Comparison of ENCODE assay signal across 17 cellular contexts in the genomic region with DNA sequence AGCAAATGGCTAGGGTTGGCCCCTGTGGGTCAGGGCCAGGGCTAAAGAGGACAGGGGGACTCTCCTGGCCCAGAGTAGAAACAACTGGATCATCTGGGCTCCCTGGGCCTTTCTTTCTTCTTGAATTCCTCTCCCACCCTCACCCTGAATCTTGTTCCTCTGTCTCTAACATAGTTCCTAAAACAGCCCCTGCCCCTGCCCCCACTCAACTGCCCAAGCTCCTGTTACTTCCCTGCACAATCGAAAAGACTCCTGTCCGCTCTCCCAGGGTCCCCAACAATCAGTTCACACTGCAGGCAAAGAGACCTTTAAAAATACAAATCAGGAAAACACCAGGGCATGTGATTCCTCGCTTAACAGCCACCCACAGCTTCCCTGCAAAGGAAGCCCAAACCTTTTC. TPM values are rescaled to one million over a fixed set of nuclear protein-coding genes. Genes with fewer than 3 reads are reported as not detected.
A peak's percentile ranks its signal among the peaks of the same experiment; 100 is the strongest.
DNase-seq lines count a peak whose midpoint lies in the region; ATAC-seq and TF ChIP-seq lines count a peak whose summit lies in the region.
"Had no signal": no experiment of that assay in that cellular context is flagged by ENCODE, and none has a peak within 500 bp of the region (broad histone marks: within the 10 kb centered on the region; RNA-seq: fewer than 3 reads in every experiment).

No MANE protein-coding gene starts in this region.

- no peak for ATAC-seq in HG03097 (IDR thresholded peaks at IDR 0.05; ENCODE audit: low FRiP score, unreplicated experiment)

- H3K4me1 Mint-ChIP-seq in glutamatergic neuron (ENCODE audit: low read depth, unreplicated experiment) (peaks cover 64% of the 10 kb centered on the region), neural progenitor cell (peaks cover 81% of the 10 kb centered on the region)

- CTCF ChIA-PET in HEK293 (lab: Yijun Ruan, JAX) = no interaction called here

- no peak overlapping the region for H2AFZ ChIP-seq in neural progenitor cell (replicated peaks)
- H2AFZ ChIP-seq in GM23248 = no peak overlapping the region

- WGBS in GM23248 (ENCODE audit: low coverage in 1 of 2, low lambda C conversion rate in 2 of 2, missing lambda C conversion rate in 2 of 2), 2 experiments = 90 to 91% methylated on average over 3 of the region's 3 CpGs

- no peaks in the 10 kb centered on the region for H3K79me2 ChIP-seq in neural progenitor cell (ENCODE audit: low read depth)
- no peaks in the 10 kb centered on the region for H3K79me2 ChIP-seq in GM23248 (ENCODE audit: insufficient read depth)

- no peaks in the 10 kb centered on the region for H3K9me2 ChIP-seq in GM23248 (ENCODE audit: insufficient read depth)

- H3K4me2 ChIP-seq in neural progenitor cell = peak overlapping the region; percentile 99
- no peak overlapping the region for H3K4me2 ChIP-seq in GM23248 (ENCODE audit: unreplicated experiment)

- peak; percentile 30 for DNase-seq in Ammon's horn (ENCODE audit: low spot score)
- no peak for DNase-seq in glutamatergic neuron
- no peak for DNase-seq in neural progenitor cell (ENCODE audit: low spot score)
- no peak for DNase-seq in GM23248
- no peak for DNase-seq in T-helper 2 cell
- no peak for DNase-seq in NCI-H526 treated with DMSO at 0.1 percent for 48 hours (lab: John Stamatoyannopoulos, UW)
- DNase-seq: ACHN; activated CD8-positive, alpha-beta memory T cell treated with anti-CD3 and anti-CD28 coated beads, Interleukin-2, amount 50 U/mL, for 4 hours; activated naive CD4-positive, alpha-beta T cell; Calu3; effector CD4-positive, alpha-beta T cell; NK-92 treated with Interleukin-12 subunit alpha and Interleukin-12 subunit beta, amount 100 ng/mL, for 24 hours had no signal

- TF ChIP-seq CTCF in HEK293 (tag by site-specific recombination; IDR thresholded peaks at IDR 0.05) (no peak), glutamatergic neuron (IDR thresholded peaks at IDR 0.05; ENCODE audit: partially characterized antibody, unreplicated experiment) (no peak), neural progenitor cell (IDR thresholded peaks at IDR 0.05) (no peak)

- H3K36me3 Mint-ChIP-seq in glutamatergic neuron (ENCODE audit: unreplicated experiment) (no peaks in the 10 kb centered on the region), neural progenitor cell (no peaks in the 10 kb centered on the region)

- no peaks in the 10 kb centered on the region for H3K9me3 ChIP-seq in HEK293 (ENCODE audit: control insufficient read depth, insufficient read depth, low read depth, low read length)
- H3K9me3 ChIP-seq in neural progenitor cell (ENCODE audit: low read depth) = no peaks in the 10 kb centered on the region
- H3K9me3 ChIP-seq in GM23248 (ENCODE audit: low read depth) = no peaks in the 10 kb centered on the region
- H3K9me3 ChIP-seq: ovary had no signal

- peaks cover 24% of the 10 kb centered on the region for H3K27me3 Mint-ChIP-seq in glutamatergic neuron (ENCODE audit: unreplicated experiment)
- H3K27me3 Mint-ChIP-seq in neural progenitor cell (ENCODE audit: insufficient read depth, low read depth) = peaks cover 49% of the 10 kb centered on the region

- H3K9me3 Mint-ChIP-seq in glutamatergic neuron (ENCODE audit: unreplicated experiment) (peaks cover 14% of the 10 kb centered on the region), neural progenitor cell (no peaks in the 10 kb centered on the region)

- in situ Hi-C loops in GM23248 (cut with MboI) = no loop called here

- H3K4me1 ChIP-seq in HEK293 (ENCODE audit: control insufficient read depth, insufficient read depth, low read length) (no peaks in the 10 kb centered on the region), neural progenitor cell (peaks cover 49% of the 10 kb centered on the region), GM23248 (ENCODE audit: insufficient read depth) (no peaks in the 10 kb centered on the region; the same call in 1 of the 2 replicates)

- H3K27ac Mint-ChIP-seq in glutamatergic neuron (ENCODE audit: unreplicated experiment) = peak overlapping the region; percentile 82
- H3K27ac Mint-ChIP-seq in neural progenitor cell = peak overlapping the region; percentile 89

- peak overlapping the region; percentile 63 for H3K4me3 Mint-ChIP-seq in glutamatergic neuron (ENCODE audit: unreplicated experiment)
- H3K4me3 Mint-ChIP-seq in neural progenitor cell = peak overlapping the region; percentile 78

- POLR2A ChIA-PET in HEK293 (lab: Yijun Ruan, JAX) = no interaction called here

- H3F3A ChIP-seq in neural progenitor cell (ENCODE audit: low read depth) (peaks cover 55% of the 10 kb centered on the region), GM23248 (ENCODE audit: insufficient read depth) (0 out of 2 replicates have a peak, but pooled peaks cover 4% of the 10 kb centered on the region)

- H4K20me1 ChIP-seq in neural progenitor cell (ENCODE audit: low read depth) (peaks cover 54% of the 10 kb centered on the region), GM23248 (ENCODE audit: insufficient read depth) (no peaks in the 10 kb centered on the region)

- no peaks in the 10 kb centered on the region for H3K36me3 ChIP-seq in HEK293 (ENCODE audit: control insufficient read depth in 2 of 2, insufficient read depth in 1 of 2, low read length in 2 of 2)
- H3K36me3 ChIP-seq in neural progenitor cell = no peaks in the 10 kb centered on the region
- no peaks in the 10 kb centered on the region for H3K36me3 ChIP-seq in GM23248 (ENCODE audit: low read depth)
- H3K36me3 ChIP-seq: ovary had no signal

- no peak overlapping the region for H3K4me3 ChIP-seq in HEK293 (ENCODE audit: low read depth, low read length)
- peak overlapping the region; percentile 58 for H3K4me3 ChIP-seq in neural progenitor cell
- H3K4me3 ChIP-seq in GM23248 = no peak overlapping the region

- H3K9ac ChIP-seq in neural progenitor cell (no peak overlapping the region), GM23248 (no peak overlapping the region)

- H3K27me3 ChIP-seq in neural progenitor cell (peaks cover 63% of the 10 kb centered on the region), GM23248 (replicated peaks; ENCODE audit: insufficient read depth) (0 out of 2 replicates have a peak, but pooled peaks cover 10% of the 10 kb centered on the region)
- H3K27me3 ChIP-seq: ovary had no signal

- no peak overlapping the region for H3K27ac ChIP-seq in HEK293 (ENCODE audit: extremely low read depth, low read depth, low read length)
- no peak overlapping the region for H3K27ac ChIP-seq in neural progenitor cell
- H3K27ac ChIP-seq in GM23248 = no peak overlapping the region
- H3K27ac ChIP-seq: ovary had no signal

TF ChIP-seq in HEK293, 187 proteins besides CTCF, POLR2A, EP300 and RAD21:
- TF ChIP-seq ZNF132 (tag by site-specific recombination; IDR thresholded peaks at IDR 0.05; ENCODE audit: borderline replicate concordance) (no peak), EGR2 (tag by site-specific recombination; IDR thresholded peaks at IDR 0.05; ENCODE audit: low read depth) (0 out of 2 replicates have a peak, but pooled peaks have one; percentile 10)

RNA-seq across cellular contexts. Expression of gene ANKRD33, which starts 18.0 kb away (rescaled TPM):
- not detected for total RNA-seq in glutamatergic neuron (ENCODE audit: unreplicated experiment)
- total RNA-seq in neural progenitor cell (ENCODE audit: low replicate concordance) = 0.39 and 0.46 TPM in 2 replicates
- total RNA-seq in GM23248 (2014; rRNA removed; shearing (Covaris generic)) = not detected in 2 replicates
- not detected in 2 replicates for polyA plus RNA-seq in GM23248 (2016; fragmentation: Nextera tagmentation; extraction: Ambion mirVana)
- total RNA-seq: Calu3; lower leg skin; ovary; T-helper 1 cell treated with Interleukin-12 subunit alpha and Interleukin-12 subunit beta and Interleukin-4 antibody, amounts not matched to agents 30 ng/mL and 1 ng/mL, for 36 hours had no signal
- polyA plus RNA-seq: ovary had no signal

RNA-seq across cellular contexts. Expression of gene FIGNL2, which starts 21.4 kb away (rescaled TPM):
- total RNA-seq in glutamatergic neuron (ENCODE audit: unreplicated experiment) = 107 TPM
- 9.3 and 25.1 TPM in 2 replicates for total RNA-seq in neural progenitor cell (ENCODE audit: low replicate concordance)
- 0.32 and 0.76 TPM in 2 replicates for total RNA-seq in GM23248 (2014; rRNA removed; shearing (Covaris generic))
- polyA plus RNA-seq in GM23248 (2016; fragmentation: Nextera tagmentation; extraction: Ambion mirVana) = 0.13 and 0.23 TPM in 2 replicates
- total RNA-seq: Calu3 had no signal

RNA-seq across cellular contexts. Expression of gene ACVRL1, which starts 37.4 kb away (rescaled TPM):
- 0.39 TPM for total RNA-seq in glutamatergic neuron (ENCODE audit: unreplicated experiment)
- 0.22 and 2.0 TPM in 2 replicates for total RNA-seq in neural progenitor cell (ENCODE audit: low replicate concordance)
- 67.4 and 114 TPM in 2 replicates for total RNA-seq in GM23248 (2014; rRNA removed; shearing (Covaris generic))
- 18.9 and 19.1 TPM in 2 replicates for polyA plus RNA-seq in GM23248 (2016; fragmentation: Nextera tagmentation; extraction: Ambion mirVana)
- total RNA-seq: Calu3; T-helper 1 cell treated with Interleukin-12 subunit alpha and Interleukin-12 subunit beta and Interleukin-4 antibody, amounts not matched to agents 30 ng/mL and 1 ng/mL, for 36 hours had no signal

Comparison
In these comparisons a context has a peak if more than half of its experiments do, and no peak if none do; other contexts are left out.
1. RNA of gene ACVRL1, which starts 37.4 kb away (total RNA-seq): 67.4 to 114 TPM in GM23248; 0.22 to 2.0 TPM in neural progenitor cell and 0.39 TPM in glutamatergic neuron (single experiment); every median in the first group is over 10 times any median in the second.